1 cellular context compared by ENCODE assay signal in the genomic region with DNA sequence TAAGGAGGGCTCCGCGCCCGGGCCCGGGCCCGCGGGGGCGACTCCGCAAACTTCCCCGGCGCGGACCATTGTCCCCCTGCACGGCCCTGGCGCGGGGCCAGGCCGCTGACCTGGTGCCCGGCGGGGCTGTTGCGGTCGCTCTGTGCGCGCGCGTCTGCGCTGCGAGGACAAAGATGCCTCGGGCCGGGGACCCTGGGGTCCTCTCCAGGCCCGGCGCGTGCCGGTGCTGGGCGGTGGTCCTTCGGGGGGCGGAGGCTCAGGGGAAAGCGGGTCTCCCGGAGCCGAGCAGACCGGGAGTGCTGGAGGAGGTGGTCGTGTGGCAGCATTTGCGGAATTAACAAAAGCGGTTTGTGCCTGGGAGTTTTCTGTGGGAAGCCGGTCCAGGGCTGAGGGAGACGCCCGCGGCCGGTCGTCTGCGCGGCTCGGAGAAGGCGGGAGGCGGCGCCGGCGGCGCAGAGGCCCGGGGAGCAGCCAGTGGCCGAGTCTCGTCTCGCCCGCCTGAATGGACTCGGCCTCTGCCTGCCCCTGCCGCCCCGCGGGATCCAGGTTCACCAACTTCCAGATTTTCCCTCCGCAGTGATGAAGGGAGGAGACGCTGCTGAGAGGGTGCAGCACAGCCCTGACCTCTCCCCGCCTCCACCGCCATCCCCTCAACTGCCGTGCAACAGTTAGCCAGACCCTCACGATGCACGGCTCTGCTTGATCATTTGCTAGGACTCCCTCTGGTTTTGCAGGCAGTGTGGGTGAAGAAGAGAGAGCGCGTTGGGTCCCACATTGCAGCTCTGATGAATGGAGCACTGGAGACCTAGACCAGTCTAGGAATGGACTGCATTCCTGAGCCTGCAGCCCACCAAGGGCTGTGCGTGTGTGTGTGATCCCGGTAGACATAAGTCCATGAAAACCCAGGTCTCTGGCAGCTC.
TF ChIP-seq lines count a peak whose summit lies in the region.

No MANE protein-coding gene starts in this region.

TF ChIP-seq in HCT116, 20 proteins besides CTCF, POLR2A, EP300 and RAD21 (continued from another document):
- TF ChIP-seq REST (IDR thresholded peaks at IDR 0.05; ENCODE audit: low read depth) (no peak), ZNF274 (IDR thresholded peaks at IDR 0.05; ENCODE audit: low read depth, low read length) (no peak)
TF ChIP-seq in HCT116: peak in this region for 0.
